2 cellular contexts compared by ENCODE assay signal in genomic region chr2:31238126-31238905, GRCh38.
TF ChIP-seq lines count a peak whose summit lies in the region.

No MANE protein-coding gene starts in this region.

TF ChIP-seq in liver, 16 proteins besides CTCF, POLR2A, EP300 and RAD21:
- no peak for TF ChIP-seq FOXA2 (IDR thresholded peaks at IDR 0.05)
- no peak for TF ChIP-seq MAX (IDR thresholded peaks at IDR 0.05)
- no peak for TF ChIP-seq FOXA1 (IDR thresholded peaks at IDR 0.05)
- no peak for TF ChIP-seq RXRA (IDR thresholded peaks at IDR 0.05)
- no peak for TF ChIP-seq TAF1 (conservative IDR thresholded peaks at IDR 0.05)
- no peak for TF ChIP-seq NR2F2 (IDR thresholded peaks at IDR 0.05)
- TF ChIP-seq SP1 (IDR thresholded peaks at IDR 0.05), result no peak
- TF ChIP-seq YY1 (IDR thresholded peaks at IDR 0.05), result no peak
- TF ChIP-seq ZBTB33 (IDR thresholded peaks at IDR 0.05), result no peak
- TF ChIP-seq GABPA (IDR thresholded peaks at IDR 0.05 in 1 of 2, conservative IDR thresholded peaks at IDR 0.05 in 1 of 2), result no peak
- no peak for TF ChIP-seq JUND (IDR thresholded peaks at IDR 0.05)
- no peak for TF ChIP-seq REST (IDR thresholded peaks at IDR 0.05)
- no peak for TF ChIP-seq HNF4A (conservative IDR thresholded peaks at IDR 0.05)
- TF ChIP-seq ATF3 (IDR thresholded peaks at IDR 0.05), result no peak
- TF ChIP-seq HNF4G (IDR thresholded peaks at IDR 0.05), result no peak
- TF ChIP-seq EGR1 (IDR thresholded peaks at IDR 0.05; ENCODE audit: low read depth in 2 of 2), result no peak

TF ChIP-seq in HepG2, 621 proteins besides CTCF, POLR2A, EP300 and RAD21:
- TF ChIP-seq AKNA (CRISPR knock-in tag; IDR thresholded peaks at IDR 0.05; ENCODE audit: borderline replicate concordance) (no peak), NR2F6 (IDR thresholded peaks at IDR 0.05) (no peak), NR2F6 (CRISPR knock-in tag; IDR thresholded peaks at IDR 0.05) (no peak), GMEB2 (CRISPR knock-in tag; IDR thresholded peaks at IDR 0.05; ENCODE audit: low read depth) (no peak), ATRX (CRISPR knock-in tag; IDR thresholded peaks at IDR 0.05; ENCODE audit: borderline replicate concordance) (no peak), ZNF337 (CRISPR knock-in tag; IDR thresholded peaks at IDR 0.05; ENCODE audit: borderline replicate concordance, low read depth) (no peak), FUBP1 (CRISPR knock-in tag; IDR thresholded peaks at IDR 0.05; ENCODE audit: borderline replicate concordance) (no peak), TBL1XR1 (IDR thresholded peaks at IDR 0.05; ENCODE audit: borderline replicate concordance, low read length, partially characterized antibody) (no peak), AKAP8 (CRISPR knock-in tag; IDR thresholded peaks at IDR 0.05) (no peak)
